Comparison of ENCODE assay signal across 20 cellular contexts in genomic region chr2:16155351-16156145, GRCh38.
"Had no signal": no experiment of that assay in that cellular context is flagged by ENCODE, and none has a peak within 500 bp of the region (broad histone marks: within the 10 kb centered on the region; RNA-seq: fewer than 3 reads in every experiment).

No MANE protein-coding gene starts in this region.

- H3K36me3 ChIP-seq: colonic mucosa, left lung, prostate gland had no signal

- H3K27me3 ChIP-seq: body of pancreas, colonic mucosa, left lung had no signal

- DNase-seq: activated CD4-positive, alpha-beta T cell treated with anti-CD3 and anti-CD28 coated beads for 48 hours; activated CD8-positive, alpha-beta memory T cell treated with anti-CD3 and anti-CD28 coated beads, Interleukin-2, amount 50 U/mL, for 4 hours; activated CD8-positive, alpha-beta T cell treated with anti-CD3 and anti-CD28 coated beads, Interleukin-2, amount 10 ng/mL, durations not matched to agents 7 days and 5 days; activated gamma-delta T cell treated with Interleukin-2 at 50 U/mL for 16 hours; activated T-cell treated with anti-CD3 and anti-CD28 coated beads, Interleukin-2, amount 50 U/mL, for 72 hours; amniotic stem cell; body of pancreas; central memory CD4-positive, alpha-beta T cell; colonic mucosa; effector CD4-positive, alpha-beta T cell; foreskin fibroblast; hippocampal formation; left lung; naive thymus-derived CD8-positive, alpha-beta T cell; right cardiac atrium; small intestine; stimulated activated naive CD8-positive, alpha-beta T cell treated with anti-CD3 and anti-CD28 coated beads, Interleukin-15, Interleukin-2, amounts not matched to agents 100 U/mL and 50 U/mL, for 24 hours; T-helper 2 cell had no signal

- H3K9me3 ChIP-seq: body of pancreas, colonic mucosa, left lung, prostate gland had no signal

- H3K27ac ChIP-seq: body of pancreas, colonic mucosa, left lung, prostate gland had no signal

- H3K4me1 ChIP-seq: body of pancreas, colonic mucosa, left lung, prostate gland had no signal

- H3K4me3 ChIP-seq: body of pancreas, colonic mucosa, left lung, prostate gland had no signal

- ATAC-seq: activated CD8-positive, alpha-beta T cell treated with anti-CD3 and anti-CD28 coated beads, Interleukin-2, amount 10 ng/mL, durations not matched to agents 7 days and 5 days; activated T-cell treated with anti-CD3 and anti-CD28 coated beads, Interleukin-2, amount 50 U/mL, for 72 hours; body of pancreas; left lung; naive thymus-derived CD8-positive, alpha-beta T cell; right cardiac atrium; stimulated activated naive CD8-positive, alpha-beta T cell treated with anti-CD3 and anti-CD28 coated beads, Interleukin-15, Interleukin-2, amounts not matched to agents 100 U/mL and 50 U/mL, for 24 hours; WTC11 had no signal
